In the genomic region with DNA sequence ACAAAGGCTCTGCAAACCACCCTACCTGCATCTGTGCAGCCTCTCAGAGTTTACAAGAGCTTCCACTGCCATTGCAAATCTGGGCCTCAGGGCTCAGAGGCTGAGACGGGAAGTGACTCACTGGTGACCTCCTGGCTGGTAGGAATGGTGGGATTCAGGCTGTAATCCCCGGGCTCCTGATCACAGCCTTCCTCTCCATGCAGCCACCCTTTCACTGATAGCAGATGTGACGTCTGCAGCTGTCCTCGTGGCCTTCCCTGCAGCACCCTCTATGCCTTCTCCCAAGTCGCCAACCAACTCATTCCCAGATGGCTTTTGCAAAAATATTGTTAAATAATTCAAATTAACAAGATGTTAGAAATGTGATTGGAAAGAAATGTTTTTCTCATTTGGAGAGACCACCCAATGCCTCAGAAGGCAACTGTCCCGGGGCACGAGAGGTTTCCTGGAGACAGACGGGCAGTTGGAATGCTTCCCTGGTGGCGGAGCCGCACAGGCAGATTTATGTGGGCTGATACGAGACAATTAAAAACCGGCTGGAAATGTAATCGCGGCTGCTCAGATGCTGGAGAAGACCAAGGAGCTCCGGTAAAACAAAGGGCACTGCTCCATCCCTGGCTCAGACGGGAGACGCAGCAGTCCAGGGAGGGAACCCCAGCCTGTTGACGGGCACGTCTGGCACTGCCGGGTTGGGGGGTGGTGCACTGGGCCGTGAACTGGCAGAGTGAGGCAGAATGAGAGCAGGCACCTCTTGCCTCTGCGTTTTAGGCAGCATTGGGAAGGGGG, we compare ENCODE assay signal across 12 cellular contexts. TPM values are rescaled to one million over a fixed set of nuclear protein-coding genes. Genes with fewer than 3 reads are reported as not detected.
DNase-seq lines count a peak whose midpoint lies in the region; ATAC-seq and TF ChIP-seq lines count a peak whose summit lies in the region.
"Had no signal": no experiment of that assay in that cellular context is flagged by ENCODE, and none has a peak within 500 bp of the region (broad histone marks: within the 10 kb centered on the region; RNA-seq: fewer than 3 reads in every experiment).

No MANE protein-coding gene starts in this region.

- H3K9me3 ChIP-seq in T-helper 17 cell (ENCODE audit: control insufficient read depth, low read length, poor library complexity, severe bottlenecking) = no peaks in the 10 kb centered on the region
- H3K9me3 ChIP-seq: ovary had no signal

- ATAC-seq in T-helper 17 cell = no peak
- no peak for ATAC-seq in HG03469 (IDR thresholded peaks at IDR 0.05; ENCODE audit: unreplicated experiment)

- peak; percentile 97 for DNase-seq in Daoy (ENCODE audit: low read depth)
- peak; percentile 83 for DNase-seq in RWPE1 (ENCODE audit: low spot score)
- peak; percentile 83 for DNase-seq in fibroblast of mammary gland (ENCODE audit: low read depth)
- peak; percentile 33 for DNase-seq in nephron progenitor cell
- DNase-seq in T-helper 17 cell = no peak
- DNase-seq in GOT3 (lab: John Stamatoyannopoulos, UW) = no peak
- no peak for DNase-seq in erythroblast (lab: John Stamatoyannopoulos, UW)
- DNase-seq: NCI-H1048 had no signal

- H3K36me3 Mint-ChIP-seq in nephron progenitor cell (ENCODE audit: low read depth) = no peaks in the 10 kb centered on the region
- H3K36me3 Mint-ChIP-seq in T-helper 17 cell (ENCODE audit: low read depth) = no peaks in the 10 kb centered on the region

- H3K4me3 Mint-ChIP-seq in nephron progenitor cell = no peak overlapping the region
- H3K4me3 Mint-ChIP-seq in T-helper 17 cell = no peak overlapping the region
- H3K4me3 Mint-ChIP-seq: central memory CD8-positive, alpha-beta T cell; stimulated activated naive CD8-positive, alpha-beta T cell treated with anti-CD3 and anti-CD28 coated beads, Interleukin-15, Interleukin-2, amounts not matched to agents 100 ng/mL and 50 ng/mL, for 24 hours had no signal

- no peak for TF ChIP-seq CTCF in RWPE1 (conservative IDR thresholded peaks at IDR 0.05; ENCODE audit: low read depth)
- TF ChIP-seq CTCF in fibroblast of mammary gland (conservative IDR thresholded peaks at IDR 0.05; ENCODE audit: control insufficient read depth, insufficient read depth, low read depth, low read length) = no peak
- TF ChIP-seq CTCF in nephron progenitor cell (IDR thresholded peaks at IDR 0.05) = no peak

- H3K4me1 Mint-ChIP-seq in nephron progenitor cell (peaks cover 50% of the 10 kb centered on the region), T-helper 17 cell (peaks cover 6% of the 10 kb centered on the region)
- H3K4me1 Mint-ChIP-seq: central memory CD8-positive, alpha-beta T cell had no signal

- CTCF ChIA-PET in RWPE1 (lab: Yijun Ruan, JAX) = interaction anchor here (0.5 kb wide), 1 partner anchor 28 kb away, joined by 4 read pairs; no protein-coding TSS in a partner anchor

- POLR2A ChIA-PET in RWPE1 (lab: Yijun Ruan, JAX; ENCODE audit: low non-redundant PET) = no interaction called here

- H3K27me3 Mint-ChIP-seq in nephron progenitor cell (ENCODE audit: low read depth, poor library complexity) = peaks cover 3% of the 10 kb centered on the region
- H3K27me3 Mint-ChIP-seq in T-helper 17 cell = no peaks in the 10 kb centered on the region
- H3K27me3 Mint-ChIP-seq: stimulated activated naive CD8-positive, alpha-beta T cell treated with anti-CD3 and anti-CD28 coated beads, Interleukin-15, Interleukin-2, amounts not matched to agents 100 ng/mL and 50 ng/mL, for 24 hours had no signal

- H3K9me3 Mint-ChIP-seq in nephron progenitor cell = no peaks in the 10 kb centered on the region
- H3K9me3 Mint-ChIP-seq: central memory CD8-positive, alpha-beta T cell; stimulated activated naive CD8-positive, alpha-beta T cell treated with anti-CD3 and anti-CD28 coated beads, Interleukin-15, Interleukin-2, amounts not matched to agents 100 ng/mL and 50 ng/mL, for 24 hours had no signal

- H3K4me3 ChIP-seq in fibroblast of mammary gland (ENCODE audit: control insufficient read depth, low read depth, low read length) = no peak overlapping the region
- H3K4me3 ChIP-seq: ovary had no signal

- peak overlapping the region; percentile 89 for H3K27ac Mint-ChIP-seq in nephron progenitor cell
- H3K27ac Mint-ChIP-seq in T-helper 17 cell = no peak overlapping the region
- H3K27ac Mint-ChIP-seq: stimulated activated naive CD8-positive, alpha-beta T cell treated with anti-CD3 and anti-CD28 coated beads, Interleukin-15, Interleukin-2, amounts not matched to agents 100 ng/mL and 50 ng/mL, for 24 hours had no signal

- no peak for TF ChIP-seq POLR2A in erythroblast (IDR thresholded peaks at IDR 0.05; ENCODE audit: low read length)

- H3K27ac ChIP-seq in RWPE1 = peak overlapping the region; percentile 85
- H3K27ac ChIP-seq: ovary had no signal

RNA-seq across cellular contexts. Expression of gene SLC25A51, which starts 34.4 kb away (rescaled TPM):
- total RNA-seq in Daoy (2014; rRNA removed; shearing (Covaris generic)) = 39.9 and 40.3 TPM in 2 replicates
- 10 to 100 TPM; 23.5 to 26.4 TPM for total RNA-seq in T-helper 17 cell

Comparison
In these comparisons a context has a peak if more than half of its experiments do, and no peak if none do; other contexts are left out.
1. DNase-seq: peak in Daoy (single experiment), RWPE1 (single experiment), fibroblast of mammary gland (single experiment) and nephron progenitor cell (single experiment); none in T-helper 17 cell (0 of 3), GOT3 (single experiment) and erythroblast (0 of 2).